ENCODE assay signal across 9 cellular contexts in genomic region chr19:48514123-48514458, GRCh38. TPM values are rescaled to one million over a fixed set of nuclear protein-coding genes. Genes with fewer than 3 reads are reported as not detected.
DNase-seq lines count a peak whose midpoint lies in the region; ATAC-seq, FAIRE-seq and TF ChIP-seq lines count a peak whose summit lies in the region.
"Had no signal": no experiment of that assay in that cellular context is flagged by ENCODE, and none has a peak within 500 bp of the region (broad histone marks: within the 10 kb centered on the region; RNA-seq: fewer than 3 reads in every experiment).

No MANE protein-coding gene starts in this region.

- ATAC-seq in gastrocnemius medialis (no peak), HG03097 (IDR thresholded peaks at IDR 0.05; ENCODE audit: low FRiP score, unreplicated experiment) (no peak)

- no peaks in the 10 kb centered on the region for H3K27me3 ChIP-seq in Loucy (ENCODE audit: insufficient read depth, low read length, poor library complexity, severe bottlenecking)
- peaks cover 12 to 14% of the 10 kb centered on the region in 2 experiments for H3K27me3 ChIP-seq in endothelial cell of umbilical vein (ENCODE audit: control insufficient read depth in 2 of 2, insufficient read depth in 2 of 2, low read length in 2 of 2)
- peaks cover 21 to 31% (median 30%) of the 10 kb centered on the region in 3 donors for H3K27me3 ChIP-seq in gastrocnemius medialis

- in situ Hi-C loops in gastrocnemius medialis (cut with MboI; ENCODE audit: low sequenced_read_pairs in 4 of 4), result no loop called here

- no peaks in the 10 kb centered on the region for H3F3A ChIP-seq in Loucy (ENCODE audit: low read depth)

- H3K4me2 ChIP-seq in Loucy (ENCODE audit: low read depth, low read length, poor library complexity, severe bottlenecking), result peak overlapping the region; percentile 72
- peak overlapping the region; percentile 59 for H3K4me2 ChIP-seq in endothelial cell of umbilical vein (ENCODE audit: insufficient read depth, low read length)

- H3K27ac ChIP-seq in endothelial cell of umbilical vein (ENCODE audit: insufficient read depth, low read depth, low read length) (no peak overlapping the region), gastrocnemius medialis (no peak overlapping the region)

- intact Hi-C loops in endothelial cell of umbilical vein (cut with micrococcal nuclease), result no loop called here
- intact Hi-C loops in gastrocnemius medialis (cut with DNase I; ENCODE audit: low total_unique reads), result no loop called here

- POLR2A ChIA-PET in endothelial cell of umbilical vein (lab: Charles Lee), result interaction anchor here (0.7 to 0.9 kb wide), 2 partner anchors 10 to 208 kb away, joined by 3 to 4 read pairs; no protein-coding TSS in a partner anchor

- H3K36me3 ChIP-seq in Loucy (ENCODE audit: insufficient read depth, low read length), result no peaks in the 10 kb centered on the region
- H3K36me3 ChIP-seq in endothelial cell of umbilical vein (ENCODE audit: control insufficient read depth in 2 of 2, extremely low read depth in 1 of 2, insufficient read depth in 2 of 2, low read length in 2 of 2), result no peaks in the 10 kb centered on the region
- no peaks in the 10 kb centered on the region for H3K36me3 ChIP-seq in gastrocnemius medialis

- H3K4me1 ChIP-seq in Loucy (ENCODE audit: insufficient read depth, low read length, poor library complexity, severe bottlenecking) (no peaks in the 10 kb centered on the region), endothelial cell of umbilical vein (ENCODE audit: control insufficient read depth, extremely low read depth, insufficient read depth, low read length) (no peaks in the 10 kb centered on the region), gastrocnemius medialis (peaks cover 4 to 9% of the 10 kb centered on the region in 2 donors)

- TF ChIP-seq CTCF in GM12865 (IDR thresholded peaks at IDR 0.05; ENCODE audit: insufficient read depth, low read depth, low read length, missing control alignments) (no peak), Loucy (conservative IDR thresholded peaks at IDR 0.05; ENCODE audit: low read length) (no peak), endothelial cell of umbilical vein (IDR thresholded peaks at IDR 0.05; ENCODE audit: extremely low read depth in 1 of 2, insufficient read depth in 1 of 2, low read depth in 1 of 2, low read length in 2 of 2) (no peak), gastrocnemius medialis (IDR thresholded peaks at IDR 0.05 in 4 of 5, conservative IDR thresholded peaks at IDR 0.05 in 1 of 5) (no peak)

- peak overlapping the region; percentile 77 for H3K4me3 ChIP-seq in GM12865 (ENCODE audit: low read depth, low read length)
- H3K4me3 ChIP-seq in Loucy (ENCODE audit: low read length, poor library complexity, severe bottlenecking), result peak overlapping the region; percentile 91
- no peak overlapping the region for H3K4me3 ChIP-seq in endothelial cell of umbilical vein (replicated peaks in 1 of 3; ENCODE audit: insufficient read depth in 1 of 3, low read depth in 1 of 3, low read length in 3 of 3)
- peak overlapping the region; percentile 64 to 77 (median 67) for H3K4me3 ChIP-seq in gastrocnemius medialis

- peak overlapping the region; percentile 100 for H2AFZ ChIP-seq in Loucy (ENCODE audit: low read length)
- H2AFZ ChIP-seq in endothelial cell of umbilical vein (ENCODE audit: low read depth, low read length), result peak overlapping the region; percentile 92

- CTCF ChIA-PET in endothelial cell of umbilical vein (lab: Charles Lee), result interaction anchor here (0.7 to 2.5 kb wide), 3 partner anchors 13 to 75 kb away, joined by 3 to 16 read pairs (median 3); no protein-coding TSS in a partner anchor

- no peaks in the 10 kb centered on the region for H3K9me1 ChIP-seq in endothelial cell of umbilical vein (replicated peaks; ENCODE audit: control insufficient read depth, extremely low read depth, insufficient read depth, low read length)

- no peaks in the 10 kb centered on the region for H3K9me2 ChIP-seq in Loucy (replicated peaks; ENCODE audit: low read depth, low read length)

- DNase-seq in GM12865 (ENCODE audit: low read depth), result no peak
- DNase-seq in endothelial cell of umbilical vein (ENCODE audit: low read depth, low spot score), result no peak
- no peak for DNase-seq in gastrocnemius medialis
- no peak for DNase-seq in stimulated activated CD4-positive, alpha-beta T cell treated with anti-CD3 and anti-CD28 coated beads, Interleukin-15, amount 100 ng/mL, for 24 hours
- DNase-seq in activated CD4-positive, alpha-beta T cell treated with anti-CD3 and anti-CD28 coated beads for 4 hours, result no peak

- no peak for FAIRE-seq in endothelial cell of umbilical vein (lab: Jason Lieb, UNC)
- FAIRE-seq: HTR-8/SVneo had no signal

- H3K79me2 ChIP-seq in Loucy (ENCODE audit: insufficient read depth, low read length), result no peaks in the 10 kb centered on the region
- no peaks in the 10 kb centered on the region for H3K79me2 ChIP-seq in endothelial cell of umbilical vein (ENCODE audit: control insufficient read depth, insufficient read depth, low read length)

- TF ChIP-seq POLR2A in endothelial cell of umbilical vein (IDR thresholded peaks at IDR 0.05; ENCODE audit: low read depth, low read length), result no peak
- TF ChIP-seq POLR2A in gastrocnemius medialis (IDR thresholded peaks at IDR 0.05), result no peak

- H4K20me1 ChIP-seq in Loucy (ENCODE audit: insufficient read depth, low read length, poor library complexity, severe bottlenecking) (no peaks in the 10 kb centered on the region), endothelial cell of umbilical vein (replicated peaks; ENCODE audit: control insufficient read depth, extremely low read depth, insufficient read depth, low read length) (no peaks in the 10 kb centered on the region)

- H3K9me3 ChIP-seq in Loucy (ENCODE audit: insufficient read depth, low read depth, low read length) (no peaks in the 10 kb centered on the region), endothelial cell of umbilical vein (replicated peaks; ENCODE audit: control insufficient read depth, insufficient read depth, low read length) (no peaks in the 10 kb centered on the region), gastrocnemius medialis (no peaks in the 10 kb centered on the region)

- H3K9ac ChIP-seq in Loucy (ENCODE audit: low read depth, low read length, poor library complexity, severe bottlenecking) (no peak overlapping the region), endothelial cell of umbilical vein (replicated peaks; ENCODE audit: extremely low read depth, insufficient read depth, low read length) (no peak overlapping the region)

- no TSS peak for BruUV-seq in endothelial cell of umbilical vein (replicated peaks; lab: Mats Ljungman, UMichigan)

- dilution Hi-C loops in endothelial cell of umbilical vein (cut with MboI; ENCODE audit: extremely low pct_ligation_motif_present, low sequenced_read_pairs), result no loop called here

TF ChIP-seq in endothelial cell of umbilical vein, 7 proteins besides CTCF, POLR2A, EP300 and RAD21 (continues in another document):
- TF ChIP-seq FOS (IDR thresholded peaks at IDR 0.05; ENCODE audit: borderline replicate concordance, insufficient read depth, low read length), result no peak
- no peak for TF ChIP-seq EZH2 (IDR thresholded peaks at IDR 0.05; ENCODE audit: borderline replicate concordance, low read depth, low read length, severe bottlenecking)
- TF ChIP-seq JUN (IDR thresholded peaks at IDR 0.05; ENCODE audit: borderline replicate concordance, insufficient read depth, insufficient read length, low read depth), result no peak
- TF ChIP-seq GATA2 (IDR thresholded peaks at IDR 0.05; ENCODE audit: insufficient read depth, insufficient read length, low read depth, low read length), result no peak

RNA-seq across cellular contexts. Expression of gene LMTK3, which starts 2.5 kb away (rescaled TPM):
- total RNA-seq in endothelial cell of umbilical vein, result 0.11 TPM in 1 of 2 replicates, not detected in the other
- polyA plus RNA-seq in endothelial cell of umbilical vein, result 0.05 and 0.14 TPM in 2 replicates
- polyA plus RNA-seq in endothelial cell of umbilical vein (2011; cell fraction: cytosol; rRNA removed), result 0.01 TPM in 1 of 2 replicates, not detected in the other
- 0.04 TPM in 1 of 2 replicates, not detected in the other for polyA plus RNA-seq in endothelial cell of umbilical vein (2011; cell fraction: nucleus; rRNA removed)
- 0.16 and 0.35 TPM in 2 replicates for polyA plus RNA-seq in endothelial cell of umbilical vein (2012)
- polyA minus RNA-seq in endothelial cell of umbilical vein, result not detected in 2 replicates
- polyA minus RNA-seq in endothelial cell of umbilical vein (2011; cell fraction: cytosol; rRNA and poly(A)+ RNA removed), result 0.51 TPM
- polyA minus RNA-seq in endothelial cell of umbilical vein (2011; cell fraction: nucleus; rRNA and poly(A)+ RNA removed), result 0.24 TPM in 1 of 2 replicates, not detected in the other
- not detected for total RNA-seq in gastrocnemius medialis

RNA-seq across cellular contexts. Expression of gene SULT2B1, which starts 37.9 kb away (rescaled TPM):
- not detected in 2 replicates for total RNA-seq in endothelial cell of umbilical vein
- not detected in 2 replicates for polyA plus RNA-seq in endothelial cell of umbilical vein
- not detected in 2 replicates for polyA plus RNA-seq in endothelial cell of umbilical vein (2011; cell fraction: cytosol; rRNA removed)
- polyA plus RNA-seq in endothelial cell of umbilical vein (2011; cell fraction: nucleus; rRNA removed), result not detected in 2 replicates
- polyA plus RNA-seq in endothelial cell of umbilical vein (2012), result 0.19 and 0.20 TPM in 2 replicates
- not detected in 2 replicates for polyA minus RNA-seq in endothelial cell of umbilical vein
- polyA minus RNA-seq in endothelial cell of umbilical vein (2011; cell fraction: cytosol; rRNA and poly(A)+ RNA removed), result not detected
- not detected in 2 replicates for polyA minus RNA-seq in endothelial cell of umbilical vein (2011; cell fraction: nucleus; rRNA and poly(A)+ RNA removed)
- not detected for total RNA-seq in gastrocnemius medialis
- total RNA-seq: activated T-helper 2 cell treated with anti-CD3 and anti-CD28 coated beads, Interferon-gamma antibody, Interleukin-2, Interleukin-4, amounts not matched to agents 10 μg/mL and 5 μg/mL and 100 μg/mL, durations not matched to agents 14 hours and 24 hours and 36 hours had no signal

RNA-seq across cellular contexts. Expression of gene CYTH2, which starts 44.9 kb away (rescaled TPM):
- total RNA-seq in endothelial cell of umbilical vein (119 and 125 TPM in 2 replicates), gastrocnemius medialis (10 to 100 TPM; 24.3 to 35.2 (median 26.9) TPM)
- polyA plus RNA-seq in endothelial cell of umbilical vein, result 98.4 and 98.6 TPM in 2 replicates
- polyA plus RNA-seq in endothelial cell of umbilical vein (2011; cell fraction: cytosol; rRNA removed), result 91.8 and 108 TPM in 2 replicates
- polyA plus RNA-seq in endothelial cell of umbilical vein (2011; cell fraction: nucleus; rRNA removed), result 309 and 317 TPM in 2 replicates
- 61.0 and 67.4 TPM in 2 replicates for polyA plus RNA-seq in endothelial cell of umbilical vein (2012)
- polyA minus RNA-seq in endothelial cell of umbilical vein, result 85.6 and 95.7 TPM in 2 replicates
- 14.1 TPM for polyA minus RNA-seq in endothelial cell of umbilical vein (2011; cell fraction: cytosol; rRNA and poly(A)+ RNA removed)
- 109 and 123 TPM in 2 replicates for polyA minus RNA-seq in endothelial cell of umbilical vein (2011; cell fraction: nucleus; rRNA and poly(A)+ RNA removed)

RNA-seq across cellular contexts. Expression of gene KCNJ14, which starts 58.7 kb away (rescaled TPM):
- total RNA-seq in endothelial cell of umbilical vein (0.92 and 1.4 TPM in 2 replicates), gastrocnemius medialis (1 to 10 TPM in 2 of 4 donors, under 1 TPM in 2; 0.19 to 1.9 (median 0.92) TPM)
- 0.26 and 0.32 TPM in 2 replicates for polyA plus RNA-seq in endothelial cell of umbilical vein
- polyA plus RNA-seq in endothelial cell of umbilical vein (2011; cell fraction: cytosol; rRNA removed), result 0.20 and 0.22 TPM in 2 replicates
- polyA plus RNA-seq in endothelial cell of umbilical vein (2011; cell fraction: nucleus; rRNA removed), result 1.5 and 1.7 TPM in 2 replicates
- 0.27 and 0.33 TPM in 2 replicates for polyA plus RNA-seq in endothelial cell of umbilical vein (2012)
- 0.62 and 0.80 TPM in 2 replicates for polyA minus RNA-seq in endothelial cell of umbilical vein
- polyA minus RNA-seq in endothelial cell of umbilical vein (2011; cell fraction: cytosol; rRNA and poly(A)+ RNA removed), result 1.7 TPM
- 1.3 and 1.7 TPM in 2 replicates for polyA minus RNA-seq in endothelial cell of umbilical vein (2011; cell fraction: nucleus; rRNA and poly(A)+ RNA removed)

Comparison
In these comparisons a context has a peak if more than half of its experiments do, and no peak if none do; other contexts are left out.
1. H3K4me3 ChIP-seq: peak in GM12865 (single experiment), Loucy (single experiment) and gastrocnemius medialis (4 of 4); none in endothelial cell of umbilical vein (0 of 3).